Comparison of ENCODE assay signal across 8 cellular contexts in genomic region chr10:91410638-91411367, GRCh38. TPM values are rescaled to one million over a fixed set of nuclear protein-coding genes. Genes with fewer than 3 reads are reported as not detected.
DNase-seq lines count a peak whose midpoint lies in the region; ATAC-seq and TF ChIP-seq lines count a peak whose summit lies in the region.

No MANE protein-coding gene starts in this region.

- no peak for TF ChIP-seq CTCF in ascending aorta (IDR thresholded peaks at IDR 0.05)

- peak; percentile 54 for DNase-seq in activated CD4-positive, alpha-beta T cell treated with anti-CD3 and anti-CD28 coated beads for 36 hours
- DNase-seq in activated CD4-positive, alpha-beta T cell treated with anti-CD3 and anti-CD28 coated beads for 1 hour: no peak
- DNase-seq in NOMO-1 treated with dmso at 0.1 percent for 144 hours (lab: John Stamatoyannopoulos, UW; ENCODE audit: unreplicated experiment) (peak; percentile 0), ascending aorta (ENCODE audit: low spot score in 2 of 2) (peak in 1 of 2 donors; percentile 68), iPS-NIHi11 (ENCODE audit: low spot score) (peak; percentile 64), HCEC 1CT (no peak)

- peaks cover 24% of the 10 kb centered on the region for H3K4me1 Mint-ChIP-seq in activated CD4-positive, alpha-beta T cell treated with anti-CD3 and anti-CD28 coated beads for 36 hours

- peaks cover 4% of the 10 kb centered on the region for H3K27me3 Mint-ChIP-seq in activated CD4-positive, alpha-beta T cell treated with anti-CD3 and anti-CD28 coated beads for 36 hours

- H3K9me3 ChIP-seq in ascending aorta: no peaks in the 10 kb centered on the region

- CTCF ChIA-PET in activated CD4-positive, alpha-beta T cell treated with anti-CD3 and anti-CD28 coated beads for 36 hours (lab: Charles Lee): interaction anchor here (0.6 to 1.5 kb wide), 6 partner anchors 11 to 186 kb away, joined by 3 to 9 read pairs (median 3); no protein-coding TSS in a partner anchor

- H3K4me3 ChIP-seq in ascending aorta (peak overlapping the region; percentile 90 to 95), skin epidermis (peak overlapping the region; percentile 65 to 92 (median 78))

- peaks cover 2 to 7% of the 10 kb centered on the region in 2 donors for H3K4me1 ChIP-seq in ascending aorta

- POLR2A ChIA-PET in activated CD4-positive, alpha-beta T cell treated with anti-CD3 and anti-CD28 coated beads for 36 hours (lab: Charles Lee): interaction anchor here (0.6 to 1.1 kb wide), 4 partner anchors 10 to 1186 kb away, joined by 3 to 8 read pairs (median 4); no protein-coding TSS in a partner anchor

- peak overlapping the region; percentile 99 to 100 for H3K27ac ChIP-seq in ascending aorta
- peak overlapping the region; percentile 89 to 100 (median 99) for H3K27ac ChIP-seq in skin epidermis

- H3K9me3 Mint-ChIP-seq in activated CD4-positive, alpha-beta T cell treated with anti-CD3 and anti-CD28 coated beads for 36 hours (ENCODE audit: low read depth): no peaks in the 10 kb centered on the region

- ATAC-seq in activated CD4-positive, alpha-beta T cell treated with anti-CD3 and anti-CD28 coated beads for 36 hours: peak; percentile 16
- ATAC-seq in HG02970 (IDR thresholded peaks at IDR 0.05; ENCODE audit: low FRiP score, unreplicated experiment): no peak

- H3K27me3 ChIP-seq in ascending aorta: no peaks in the 10 kb centered on the region

- H3K4me3 Mint-ChIP-seq in activated CD4-positive, alpha-beta T cell treated with anti-CD3 and anti-CD28 coated beads for 36 hours: peak overlapping the region; percentile 86

- peak overlapping the region; percentile 97 for H3K27ac Mint-ChIP-seq in activated CD4-positive, alpha-beta T cell treated with anti-CD3 and anti-CD28 coated beads for 36 hours

- H3K36me3 ChIP-seq in ascending aorta: no peaks in the 10 kb centered on the region

- intact Hi-C loops in activated CD4-positive, alpha-beta T cell treated with anti-CD3 and anti-CD28 coated beads for 36 hours (cut with DNase I, micrococcal nuclease): loop anchor here (1.0 to 10.0 kb wide), 9 partner anchors 10 to 497 kb away; partner anchors contain the start of genes FGFBP3 (in 1 of the 2), PCGF5 (in 1 of the 2) and TNKS2 (in 1 of the 2)
- intact Hi-C loops in ascending aorta (cut with DNase I): loop anchor here (2.0 kb wide), 1 partner anchor 224 kb away; no protein-coding TSS in a partner anchor

- H3K36me3 Mint-ChIP-seq in activated CD4-positive, alpha-beta T cell treated with anti-CD3 and anti-CD28 coated beads for 36 hours (ENCODE audit: low read depth): peaks cover 1% of the 10 kb centered on the region

RNA-seq across cellular contexts. Expression of gene HECTD2, which starts 0.7 kb away (rescaled TPM):
- total RNA-seq in activated CD4-positive, alpha-beta T cell treated with anti-CD3 and anti-CD28 coated beads for 36 hours: 1 to 10 TPM; 3.5 to 9.7 TPM
- total RNA-seq in ascending aorta: 25.4 TPM

Comparison
In these comparisons a context has a peak if more than half of its experiments do, and no peak if none do; other contexts are left out.
1. DNase-seq: peak in activated CD4-positive, alpha-beta T cell treated with anti-CD3 and anti-CD28 coated beads for 36 hours (single experiment), NOMO-1 treated with dmso at 0.1 percent for 144 hours (single experiment) and iPS-NIHi11 (single experiment); none in activated CD4-positive, alpha-beta T cell treated with anti-CD3 and anti-CD28 coated beads for 1 hour (single experiment) and HCEC 1CT (single experiment).